In genomic region chr11:279040-279965, GRCh38 we compare ENCODE assay signal across 1 cellular context.
A peak's percentile ranks its signal among the peaks of the same experiment; 100 is the strongest.
TF ChIP-seq lines count a peak whose summit lies in the region.

No MANE protein-coding gene starts in this region.

TF ChIP-seq in endothelial cell of umbilical vein, 7 proteins besides CTCF, POLR2A, EP300 and RAD21:
- TF ChIP-seq EZH2 (IDR thresholded peaks at IDR 0.05; ENCODE audit: borderline replicate concordance, low read depth, low read length, severe bottlenecking) (peak; percentile 54), POLR2AphosphoS5 (IDR thresholded peaks at IDR 0.05; ENCODE audit: insufficient read depth, low read depth, low read length) (no peak)
TF ChIP-seq in endothelial cell of umbilical vein: peak in this region for 1.
